In genomic region chr3:98522538-98523281, GRCh38 we compare ENCODE assay signal across 8 cellular contexts. TPM values are rescaled to one million over a fixed set of nuclear protein-coding genes. Genes with fewer than 3 reads are reported as not detected.
A peak's percentile ranks its signal among the peaks of the same experiment; 100 is the strongest.
DNase-seq lines count a peak whose midpoint lies in the region; ATAC-seq and TF ChIP-seq lines count a peak whose summit lies in the region.

Gene CLDND1 (minus strand): TSS chr3:98522902. CDS start chr3:98521424, 1,478 bp downstream.

- ATAC-seq in GM18870 (IDR thresholded peaks at IDR 0.05; ENCODE audit: unreplicated experiment): peak; percentile 74
- peak; percentile 90 for ATAC-seq in HG03135 (IDR thresholded peaks at IDR 0.05; ENCODE audit: unreplicated experiment)

- peaks cover 41% of the 10 kb centered on the region for H3K79me2 ChIP-seq in ACC112 (ENCODE audit: control insufficient read depth, insufficient read depth, low read length, unreplicated experiment)

- H3K27ac ChIP-seq in ACC112 (ENCODE audit: low read depth, low read length) (peak within 1 kb of the TSS; percentile 84), VCaP (peak within 1 kb of the TSS; percentile 86), breast epithelium (peak within 1 kb of the TSS; percentile 94 to 98), skeletal muscle tissue (ENCODE audit: low read depth, low read length) (peak within 1 kb of the TSS; percentile 93)

- intact Hi-C loops in breast epithelium (cut with DNase I; ENCODE audit: low total_unique reads): no loop called here

- DNase-seq in NCI-H2196 treated with DMSO at 0.1 percent for 48 hours (lab: John Stamatoyannopoulos, UW; ENCODE audit: unreplicated experiment) (peak; percentile 98), breast epithelium (ENCODE audit: low spot score in 2 of 2) (peak; percentile 94 to 97)

- H3K9me3 ChIP-seq in breast epithelium (no peaks in the 10 kb centered on the region), iPS-18c (ENCODE audit: control insufficient read depth, insufficient read depth, low read length) (no peaks in the 10 kb centered on the region), skeletal muscle tissue (ENCODE audit: control insufficient read depth in 3 of 3, low read length in 3 of 3) (no peaks in the 10 kb centered on the region)

- TF ChIP-seq CTCF in VCaP (conservative IDR thresholded peaks at IDR 0.05) (no peak), breast epithelium (IDR thresholded peaks at IDR 0.05) (peak in 1 of 3 donors; percentile 11)

- H3K36me3 ChIP-seq in ACC112 (ENCODE audit: insufficient read depth, low read length) (peaks cover 28% of the 10 kb centered on the region), breast epithelium (no peaks in the 10 kb centered on the region), skeletal muscle tissue (ENCODE audit: control insufficient read depth in 3 of 3, insufficient read depth in 3 of 3, low read length in 3 of 3) (peaks cover 0 to 15% (median 7%) of the 10 kb centered on the region in 3 donors)

- H2AFZ ChIP-seq in ACC112 (ENCODE audit: low read length, unreplicated experiment): peak within 1 kb of the TSS; percentile 89

- H3K4me1 ChIP-seq in ACC112 (ENCODE audit: control insufficient read depth, insufficient read depth, low read length, unreplicated experiment): peaks cover 8% of the 10 kb centered on the region
- no peaks in the 10 kb centered on the region for H3K4me1 ChIP-seq in breast epithelium
- H3K4me1 ChIP-seq in skeletal muscle tissue (ENCODE audit: control insufficient read depth in 3 of 3, insufficient read depth in 3 of 3, low read length in 3 of 3): peaks cover 4 to 27% (median 13%) of the 10 kb centered on the region in 3 donors

- H3K9ac ChIP-seq in skeletal muscle tissue (ENCODE audit: low read depth in 1 of 3, low read length in 3 of 3): peak within 1 kb of the TSS; percentile 75 to 92 (median 82)

- H3K27me3 ChIP-seq in ACC112 (ENCODE audit: insufficient read depth, low read length) (no peaks in the 10 kb centered on the region), breast epithelium (no peaks in the 10 kb centered on the region), skeletal muscle tissue (ENCODE audit: control insufficient read depth in 3 of 3, insufficient read depth in 3 of 3, low read length in 3 of 3) (no peaks in the 10 kb centered on the region)

- peak within 1 kb of the TSS; percentile 90 for H3K4me3 ChIP-seq in ACC112 (ENCODE audit: low read depth, low read length)
- peak within 1 kb of the TSS; percentile 74 to 80 (median 75) for H3K4me3 ChIP-seq in breast epithelium
- peak within 1 kb of the TSS; percentile 88 for H3K4me3 ChIP-seq in iPS-18c (ENCODE audit: insufficient read depth, low read depth, low read length)
- H3K4me3 ChIP-seq in skeletal muscle tissue (ENCODE audit: low read length in 3 of 3): peak within 1 kb of the TSS; percentile 70 to 94 (median 74)

- peak; percentile 65 for TF ChIP-seq POLR2A in breast epithelium (IDR thresholded peaks at IDR 0.05)

RNA-seq across cellular contexts. Expression of gene CLDND1, which starts in this region (rescaled TPM):
- total RNA-seq in breast epithelium: 100 to 1,000 TPM; 113 to 121 (median 114) TPM
- total RNA-seq in skeletal muscle tissue: 63.7 TPM

Comparison
In these comparisons a context has a peak if more than half of its experiments do, and no peak if none do; other contexts are left out.
1. Peak in every context shown above with its lines: DNase-seq, ATAC-seq, H3K4me3 ChIP-seq and H3K27ac ChIP-seq.